ENCODE assay signal across 20 cellular contexts in the genomic region with DNA sequence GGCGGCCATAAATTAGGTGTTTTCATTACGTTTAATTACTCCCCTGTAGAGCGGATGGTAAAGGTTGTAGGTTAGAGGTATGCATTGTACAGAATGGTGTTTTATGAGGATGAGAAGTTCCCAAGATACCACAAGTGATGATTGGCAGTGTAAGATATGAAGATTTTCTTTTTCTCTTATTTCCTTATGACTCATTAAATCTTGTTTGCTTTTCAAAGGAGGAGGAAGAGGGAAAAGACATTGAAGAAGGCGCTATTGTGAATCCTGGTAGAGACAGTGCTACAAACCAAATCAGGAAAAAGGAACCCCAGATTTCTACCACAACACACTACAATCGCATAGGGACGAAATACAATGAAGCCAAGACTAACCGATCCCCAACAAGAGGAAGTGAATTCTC.
DNase-seq lines count a peak whose midpoint lies in the region; ATAC-seq and TF ChIP-seq lines count a peak whose summit lies in the region.
"Had no signal": no experiment of that assay in that cellular context is flagged by ENCODE, and none has a peak within 500 bp of the region (broad histone marks: within the 10 kb centered on the region; RNA-seq: fewer than 3 reads in every experiment).

No MANE protein-coding gene starts in this region.

- H3K9me3 ChIP-seq in PC-3 (ENCODE audit: low read length) = no peaks in the 10 kb centered on the region
- H3K9me3 ChIP-seq in gastroesophageal sphincter = no peaks in the 10 kb centered on the region
- H3K9me3 ChIP-seq: A549; BLaER1 treated with 17β-estradiol and CSF1 and Interleukin-3, amounts not matched to agents 10 nM and 100 nM; Caco-2 had no signal

- H3K36me3 ChIP-seq in PC-3 (ENCODE audit: low read depth, low read length) (no peaks in the 10 kb centered on the region), gastroesophageal sphincter (no peaks in the 10 kb centered on the region)
- H3K36me3 ChIP-seq: BLaER1 treated with 17β-estradiol and CSF1 and Interleukin-3, amounts not matched to agents 10 nM and 100 nM had no signal

- no peaks in the 10 kb centered on the region for H3K9me3 Mint-ChIP-seq in stimulated activated naive B cell treated with anti-CD40 and anti-IgM and Interleukin-4, amounts not matched to agents 10 μg/mL and 1 μg/mL and 100 μg/mL, for 72 hours
- H3K9me3 Mint-ChIP-seq: CD4-positive, alpha-beta T cell; CD8-positive, alpha-beta T cell had no signal

- H3K27me3 Mint-ChIP-seq in stimulated activated naive B cell treated with anti-CD40 and anti-IgM and Interleukin-4, amounts not matched to agents 10 μg/mL and 1 μg/mL and 100 μg/mL, for 72 hours = peaks cover 0 to 5% of the 10 kb centered on the region in 2 donors
- H3K27me3 Mint-ChIP-seq: CD4-positive, alpha-beta T cell had no signal

- no peaks in the 10 kb centered on the region for H3K79me2 ChIP-seq in PC-3 (ENCODE audit: low read length)

- no peak for TF ChIP-seq POLR2A in gastroesophageal sphincter (IDR thresholded peaks at IDR 0.05)

- H3K9me2 ChIP-seq in PC-3 (replicated peaks; ENCODE audit: low read length) = no peaks in the 10 kb centered on the region

- no peaks in the 10 kb centered on the region for H3K4me1 Mint-ChIP-seq in stimulated activated naive B cell treated with anti-CD40 and anti-IgM and Interleukin-4, amounts not matched to agents 10 μg/mL and 1 μg/mL and 100 μg/mL, for 72 hours
- H3K4me1 Mint-ChIP-seq: B cell had no signal

- no peaks in the 10 kb centered on the region for H3F3A ChIP-seq in PC-3 (ENCODE audit: low read length, unreplicated experiment)

- no peak overlapping the region for H3K27ac Mint-ChIP-seq in stimulated activated naive B cell treated with anti-CD40 and anti-IgM and Interleukin-4, amounts not matched to agents 10 μg/mL and 1 μg/mL and 100 μg/mL, for 72 hours
- H3K27ac Mint-ChIP-seq: B cell; CD4-positive, alpha-beta T cell; CD8-positive, alpha-beta T cell had no signal

- H3K27ac ChIP-seq in PC-3 (ENCODE audit: low read length) (no peak overlapping the region), RWPE1 (no peak overlapping the region), gastroesophageal sphincter (no peak overlapping the region)
- H3K27ac ChIP-seq: A549; BLaER1 treated with 17β-estradiol and CSF1 and Interleukin-3, amounts not matched to agents 10 nM and 100 nM; C4-2B had no signal

- ATAC-seq in PC-3 = peak; percentile 22; the same call in 1 of the 2 replicates
- ATAC-seq in stimulated activated naive B cell treated with anti-CD40 and anti-IgM and Interleukin-4, amounts not matched to agents 10 μg/mL and 1 μg/mL and 100 μg/mL, for 72 hours (replicated peaks) = no peak
- ATAC-seq in gastroesophageal sphincter = no peak
- ATAC-seq: A549; CD8-positive, alpha-beta T cell had no signal

- no peaks in the 10 kb centered on the region for H3K36me3 Mint-ChIP-seq in stimulated activated naive B cell treated with anti-CD40 and anti-IgM and Interleukin-4, amounts not matched to agents 10 μg/mL and 1 μg/mL and 100 μg/mL, for 72 hours
- H3K36me3 Mint-ChIP-seq: CD8-positive, alpha-beta T cell had no signal

- BruUV-seq in PC-3 (replicated peaks; lab: Mats Ljungman, UMichigan) = no TSS peak

- peak; percentile 52 for DNase-seq in HT-29 (ENCODE audit: low spot score)
- peak; percentile 56 for DNase-seq in LoVo (ENCODE audit: low spot score)
- peak; percentile 6 for DNase-seq in PC-3
- DNase-seq in kidney tubule cell (ENCODE audit: low spot score) = peak; percentile 25
- no peak for DNase-seq in stimulated activated naive B cell treated with anti-CD40 and anti-IgM and Interleukin-4, amounts not matched to agents 10 μg/mL and 1 μg/mL and 100 μg/mL, for 72 hours
- no peak for DNase-seq in RWPE1 (ENCODE audit: low spot score)
- DNase-seq in middle frontal gyrus (ENCODE audit: extremely low spot score, low spot score) = no peak
- DNase-seq: 8988T; AML-193; Caco-2; Calu3; CD4-positive, alpha-beta T cell; CD8-positive, alpha-beta T cell; DMS79 treated with DMSO at 0.1 percent for 48 hours; GF-D8 had no signal

- H4K20me1 ChIP-seq in PC-3 (ENCODE audit: low read length) = no peaks in the 10 kb centered on the region
- H4K20me1 ChIP-seq: BLaER1 treated with 17β-estradiol and CSF1 and Interleukin-3, amounts not matched to agents 10 nM and 100 nM had no signal

- POLR2A ChIA-PET in PC-3 (lab: Charles Lee; ENCODE audit: unreplicated experiment) = no interaction called here
- POLR2A ChIA-PET in RWPE1 (lab: Yijun Ruan, JAX; ENCODE audit: low non-redundant PET) = no interaction called here

- no peak for TF ChIP-seq CTCF in PC-3 (conservative IDR thresholded peaks at IDR 0.05; ENCODE audit: low read depth, low read length)
- TF ChIP-seq CTCF in RWPE1 (conservative IDR thresholded peaks at IDR 0.05; ENCODE audit: low read depth) = no peak
- TF ChIP-seq CTCF in gastroesophageal sphincter (IDR thresholded peaks at IDR 0.05) = no peak

- H3K4me3 ChIP-seq in PC-3 (ENCODE audit: low read length) = no peak overlapping the region
- no peak overlapping the region for H3K4me3 ChIP-seq in gastroesophageal sphincter
- H3K4me3 ChIP-seq: A549; BLaER1 treated with 17β-estradiol and CSF1 and Interleukin-3, amounts not matched to agents 10 nM and 100 nM had no signal

- peaks cover 5% of the 10 kb centered on the region; the same call in 1 of the 2 replicates for H3K4me1 ChIP-seq in PC-3 (ENCODE audit: insufficient read depth, low read length)
- no peaks in the 10 kb centered on the region for H3K4me1 ChIP-seq in gastroesophageal sphincter
- H3K4me1 ChIP-seq: A549, Caco-2 had no signal

- intact Hi-C loops in PC-3 (cut with micrococcal nuclease) = loop anchor here (5.0 kb wide), 1 partner anchor 522 kb away; no protein-coding TSS in a partner anchor

- no peaks in the 10 kb centered on the region for H3K27me3 ChIP-seq in PC-3 (ENCODE audit: low read length)
- H3K27me3 ChIP-seq in gastroesophageal sphincter = no peaks in the 10 kb centered on the region
- H3K27me3 ChIP-seq: BLaER1 treated with 17β-estradiol and CSF1 and Interleukin-3, amounts not matched to agents 10 nM and 100 nM had no signal

- H3K4me2 ChIP-seq in PC-3 (ENCODE audit: low read length) = no peak overlapping the region
- H3K4me2 ChIP-seq: A549; BLaER1 treated with 17β-estradiol and CSF1 and Interleukin-3, amounts not matched to agents 10 nM and 100 nM had no signal

- no peak overlapping the region for H3K4me3 Mint-ChIP-seq in stimulated activated naive B cell treated with anti-CD40 and anti-IgM and Interleukin-4, amounts not matched to agents 10 μg/mL and 1 μg/mL and 100 μg/mL, for 72 hours
- H3K4me3 Mint-ChIP-seq: B cell; CD4-positive, alpha-beta T cell; CD8-positive, alpha-beta T cell had no signal

- no peak overlapping the region for H3K9ac ChIP-seq in PC-3 (ENCODE audit: low read length)
- H3K9ac ChIP-seq: BLaER1 treated with 17β-estradiol and CSF1 and Interleukin-3, amounts not matched to agents 10 nM and 100 nM had no signal

- 89 to 93% methylated on average over 4 to 7 of the region's 7 CpGs for WGBS in gastroesophageal sphincter (ENCODE audit: low coverage in 1 of 2), 2 donors

- TF ChIP-seq EP300 in gastroesophageal sphincter (IDR thresholded peaks at IDR 0.05) = no peak

- no peak overlapping the region for H2AFZ ChIP-seq in PC-3 (ENCODE audit: low read length)

- CTCF ChIA-PET in PC-3 (lab: Charles Lee) = no interaction called here
- CTCF ChIA-PET in RWPE1 (lab: Yijun Ruan, JAX) = no interaction called here

Comparison
In these comparisons a context has a peak if more than half of its experiments do, and no peak if none do; other contexts are left out.
1. DNase-seq: peak in HT-29 (single experiment), LoVo (single experiment), PC-3 (single experiment) and kidney tubule cell (single experiment); none in stimulated activated naive B cell treated with anti-CD40 and anti-IgM and Interleukin-4, amounts not matched to agents 10 μg/mL and 1 μg/mL and 100 μg/mL, for 72 hours (single experiment), RWPE1 (single experiment) and middle frontal gyrus (single experiment).